ENCODE assay signal across 22 cellular contexts in the genomic region with DNA sequence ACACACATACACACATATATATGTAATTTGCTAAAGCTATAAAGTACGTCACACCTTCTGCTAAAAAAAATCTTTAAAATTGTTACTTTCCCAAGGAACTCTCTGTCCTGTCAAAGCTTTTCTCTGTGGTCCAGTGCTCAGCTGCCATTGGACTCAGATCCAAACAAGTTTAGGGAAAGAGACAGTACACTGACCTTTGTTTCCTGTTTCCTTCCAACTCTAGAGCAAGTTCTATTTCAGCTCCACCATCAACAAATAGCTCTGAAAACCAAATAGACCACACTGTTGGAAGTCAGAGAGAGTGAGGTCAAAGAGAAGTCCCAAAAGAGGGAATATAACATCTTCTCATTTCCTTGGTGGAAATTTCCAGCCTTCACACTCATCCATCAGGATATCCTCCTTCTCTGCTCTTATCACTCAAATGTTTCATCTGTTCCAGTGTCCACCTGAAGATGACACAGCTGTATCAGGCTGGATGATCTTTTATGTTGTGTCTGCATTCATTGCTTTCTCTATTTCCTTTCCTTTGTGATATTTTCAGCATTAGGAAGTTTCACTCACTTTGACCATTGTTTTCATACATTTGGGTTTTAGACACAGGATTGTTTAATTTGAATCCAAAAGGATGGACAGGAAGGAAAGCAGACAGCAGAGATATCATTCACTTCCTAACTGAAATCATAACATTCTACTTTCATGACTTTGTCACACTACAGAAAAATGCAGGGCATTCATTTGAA.
DNase-seq lines count a peak whose midpoint lies in the region; ATAC-seq, FAIRE-seq and TF ChIP-seq lines count a peak whose summit lies in the region.
"Had no signal": no experiment of that assay in that cellular context is flagged by ENCODE, and none has a peak within 500 bp of the region (broad histone marks: within the 10 kb centered on the region; RNA-seq: fewer than 3 reads in every experiment).

No MANE protein-coding gene starts in this region.

- no peak overlapping the region for H4K8ac ChIP-seq in mesenchymal stem cell (ENCODE audit: low read length)

- H3K27ac ChIP-seq in A549 (no peak overlapping the region), mesenchymal stem cell (ENCODE audit: low read length, poor library complexity, severe bottlenecking) (peak overlapping the region; percentile 5), A673 (ENCODE audit: low read depth, low read length, poor library complexity, severe bottlenecking) (no peak overlapping the region)
- H3K27ac ChIP-seq: C4-2B, KMS-11, SJCRH30 had no signal

- peak overlapping the region in 1 of 2 experiments; percentile 19 for H3K4ac ChIP-seq in mesenchymal stem cell (ENCODE audit: low read depth in 1 of 2, low read length in 2 of 2)

- H3K23ac ChIP-seq in mesenchymal stem cell (ENCODE audit: low read length in 2 of 2), result no peak overlapping the region

- TF ChIP-seq POLR2A in A549 (IDR thresholded peaks at IDR 0.05; ENCODE audit: low read length) (no peak), H54 (IDR thresholded peaks at IDR 0.05; ENCODE audit: low read depth, low read length) (no peak)

- TF ChIP-seq CTCF in A549 (IDR thresholded peaks at IDR 0.05), result no peak
- TF ChIP-seq CTCF in A673 (conservative IDR thresholded peaks at IDR 0.05; ENCODE audit: low read depth, low read length), result no peak

- FAIRE-seq in A549 (lab: Jason Lieb, UNC) (peak; percentile 18), H54 (lab: Jason Lieb, UNC) (peak; percentile 79)
- FAIRE-seq: GM12892 had no signal

- H3K27me3 ChIP-seq in mesenchymal stem cell (ENCODE audit: control insufficient read depth in 1 of 2, insufficient read depth in 1 of 2, low read length in 2 of 2), result no peaks in the 10 kb centered on the region
- H3K27me3 ChIP-seq in A673 (replicated peaks; ENCODE audit: insufficient read depth, low read depth, low read length, poor library complexity), result no peaks in the 10 kb centered on the region
- H3K27me3 ChIP-seq: SJCRH30 had no signal

- no peak overlapping the region for H4K91ac ChIP-seq in mesenchymal stem cell (ENCODE audit: low read length)

- 65% methylated on average over 1 of the region's 1 CpG for WGBS in A549 (ENCODE audit: missing lambda C conversion rate)
- 98% methylated on average over 1 of the region's 1 CpG for WGBS in mesenchymal stem cell

- H2BK15ac ChIP-seq in mesenchymal stem cell (ENCODE audit: low read depth, poor library complexity, severe bottlenecking), result no peak overlapping the region

- no peak for TF ChIP-seq RAD21 in A549 (conservative IDR thresholded peaks at IDR 0.05 in 1 of 2, IDR thresholded peaks at IDR 0.05 in 1 of 2)

- BruUV-seq in A673 (replicated peaks; lab: Mats Ljungman, UMichigan), result no TSS peak

- peak overlapping the region; percentile 90 for H2AK5ac ChIP-seq in mesenchymal stem cell (ENCODE audit: low read length, severe bottlenecking)

- H2BK12ac ChIP-seq in mesenchymal stem cell (ENCODE audit: low read length in 2 of 2), result no peak overlapping the region

- CTCF ChIA-PET in A549 (lab: Yijun Ruan, JAX) (interaction anchor here (1.2 to 2.0 kb wide), 2 partner anchors 12 to 261 kb away, joined by 3 to 4 read pairs; no protein-coding TSS in a partner anchor), A673 (lab: Charles Lee) (no interaction called here)

- no peak for TF ChIP-seq EP300 in A549 (IDR thresholded peaks at IDR 0.05)

- no peak overlapping the region for H3K18ac ChIP-seq in mesenchymal stem cell (ENCODE audit: low read depth in 1 of 2, low read length in 2 of 2)

- H3K4me2 ChIP-seq in A549, result no peak overlapping the region
- no peak overlapping the region for H3K4me2 ChIP-seq in mesenchymal stem cell (ENCODE audit: low read length, poor library complexity, severe bottlenecking)
- H3K4me2 ChIP-seq: KMS-11 had no signal

- POLR2A ChIA-PET in A549 (lab: Yijun Ruan, JAX), result no interaction called here
- POLR2A ChIA-PET in A673 (lab: Charles Lee; ENCODE audit: low non-redundant PET), result no interaction called here

- H3K4me1 ChIP-seq in A549 (no peaks in the 10 kb centered on the region), mesenchymal stem cell (ENCODE audit: control insufficient read depth, insufficient read depth, low read depth, low read length) (no peaks in the 10 kb centered on the region), A673 (ENCODE audit: insufficient read depth, low read length, poor library complexity, severe bottlenecking) (no peaks in the 10 kb centered on the region)
- H3K4me1 ChIP-seq: Caco-2 had no signal

- ATAC-seq in A549 (no peak), GM19467 (IDR thresholded peaks at IDR 0.05; ENCODE audit: unreplicated experiment) (no peak)
- ATAC-seq: CD8-positive, alpha-beta T cell; PC-3 had no signal

- no peaks in the 10 kb centered on the region for H3K36me3 ChIP-seq in mesenchymal stem cell (ENCODE audit: control insufficient read depth in 1 of 2, insufficient read depth in 2 of 2, low read depth in 1 of 2, low read length in 2 of 2)
- no peaks in the 10 kb centered on the region for H3K36me3 ChIP-seq in A673 (ENCODE audit: insufficient read depth, low read length, poor library complexity, severe bottlenecking)
- H3K36me3 ChIP-seq: SJCRH30 had no signal

- H2BK5ac ChIP-seq in mesenchymal stem cell (ENCODE audit: low read depth, low read length, poor library complexity, severe bottlenecking), result no peak overlapping the region

- DNase-seq in A549 (ENCODE audit: low read depth in 1 of 2, low spot score in 1 of 2), result no peak
- no peak for DNase-seq in H54 (ENCODE audit: insufficient read length, low spot score)
- DNase-seq in dermis microvascular lymphatic vessel endothelial cell (ENCODE audit: low read depth in 2 of 2), result peak; percentile 76 to 78
- peak; percentile 7 for DNase-seq in mesenchymal stem cell
- DNase-seq in A673 (ENCODE audit: low spot score), result no peak
- DNase-seq in superior temporal gyrus (ENCODE audit: extremely low spot score), result no peak
- DNase-seq: Caco-2; CD8-positive, alpha-beta T cell; DMS79 treated with DMSO at 0.1 percent for 48 hours; H7; MM.1S; NCI-H2029; NCI-H446; NCI-H524 treated with DMSO at 0.1 percent for 48 hours; NCI-H774; NK-92 treated with Interleukin-12 subunit alpha and Interleukin-12 subunit beta, amount 100 ng/mL, for 24 hours; PC-3; SJCRH30 had no signal

- intact Hi-C loops in A673 (cut with micrococcal nuclease; ENCODE audit: unreplicated experiment), result no loop called here

- H2BK120ac ChIP-seq in mesenchymal stem cell (ENCODE audit: low read depth, low read length), result no peak overlapping the region

- no peak overlapping the region for H3K14ac ChIP-seq in mesenchymal stem cell (ENCODE audit: low read length in 2 of 2)

- no peak overlapping the region for H2AFZ ChIP-seq in mesenchymal stem cell (ENCODE audit: low read depth, low read length)

- no peak overlapping the region for H3K4me3 ChIP-seq in A549
- no peak overlapping the region for H3K4me3 ChIP-seq in mesenchymal stem cell (ENCODE audit: insufficient read depth in 1 of 2, low read depth in 1 of 2, low read length in 2 of 2)
- H3K4me3 ChIP-seq in A673 (ENCODE audit: low read depth, low read length, poor library complexity, severe bottlenecking), result no peak overlapping the region
- H3K4me3 ChIP-seq: SJCRH30 had no signal

- H3K79me1 ChIP-seq in mesenchymal stem cell (replicated peaks; ENCODE audit: low read length, poor library complexity, severe bottlenecking), result no peaks in the 10 kb centered on the region

- H3K9ac ChIP-seq in mesenchymal stem cell (ENCODE audit: low read length), result no peak overlapping the region
- H3K9ac ChIP-seq: KMS-11 had no signal

- peaks cover 10% of the 10 kb centered on the region; the same call in 1 of the 3 replicates for H3K9me3 ChIP-seq in A549
- H3K9me3 ChIP-seq in mesenchymal stem cell (ENCODE audit: control insufficient read depth, low read length), result peaks cover 10% of the 10 kb centered on the region
- no peaks in the 10 kb centered on the region for H3K9me3 ChIP-seq in A673 (ENCODE audit: low read depth, low read length, poor library complexity, severe bottlenecking)
- H3K9me3 ChIP-seq: Caco-2, SJCRH30 had no signal

TF ChIP-seq in A549, 52 proteins besides CTCF, POLR2A, EP300 and RAD21:
- TF ChIP-seq JUNB (IDR thresholded peaks at IDR 0.05), result no peak

Comparison
In these comparisons a context has a peak if more than half of its experiments do, and no peak if none do; other contexts are left out.
1. DNase-seq: peak in dermis microvascular lymphatic vessel endothelial cell (2 of 2) and mesenchymal stem cell (single experiment); none in A549 (0 of 2), H54 (single experiment), A673 (single experiment) and superior temporal gyrus (single experiment).